ENCODE assay signal across 12 cellular contexts in genomic region chr10:47989542-47989950, GRCh38. TPM values are rescaled to one million over a fixed set of nuclear protein-coding genes. Genes with fewer than 3 reads are reported as not detected.
"Had no signal": no experiment of that assay in that cellular context is flagged by ENCODE, and none has a peak within 500 bp of the region (broad histone marks: within the 10 kb centered on the region; RNA-seq: fewer than 3 reads in every experiment).

No MANE protein-coding gene starts in this region.

RNA-seq across cellular contexts. Expression of gene FAM25C, which starts 10.0 kb away (rescaled TPM):
- total RNA-seq: activated B cell treated with CpG ODN at 0.5 μM for 24 hours; activated CD4-positive, alpha-beta memory T cell treated with anti-CD3 and anti-CD28 coated beads for 36 hours; activated naive CD4-positive, alpha-beta T cell treated with anti-CD3 and anti-CD28 coated beads for 36 hours; activated naive CD4-positive, alpha-beta T cell treated with anti-CD3 and anti-CD28 coated beads, Interleukin-2, amount 50 U/mL, for 72 hours; activated T-cell treated with anti-CD3 and anti-CD28 coated beads, Interleukin-2, amount 50 U/mL, for 4 hours; activated T-helper 1 cell treated with anti-CD3 and anti-CD28 coated beads, Interleukin-12 subunit alpha, Interleukin-12 subunit beta, Interleukin-2, Interleukin-4 antibody, amounts not matched to agents 30 ng/mL and 10 ng/mL and 1 ng/mL, durations not matched to agents 14 hours and 24 hours and 36 hours; cardiac muscle cell; K562; M059J; OCI-LY7; Peyer's patch; Right ventricle myocardium inferior had no signal
- polyA plus RNA-seq: cardiac muscle cell, K562 had no signal
